ENCODE assay signal across 1 cellular context in the genomic region with DNA sequence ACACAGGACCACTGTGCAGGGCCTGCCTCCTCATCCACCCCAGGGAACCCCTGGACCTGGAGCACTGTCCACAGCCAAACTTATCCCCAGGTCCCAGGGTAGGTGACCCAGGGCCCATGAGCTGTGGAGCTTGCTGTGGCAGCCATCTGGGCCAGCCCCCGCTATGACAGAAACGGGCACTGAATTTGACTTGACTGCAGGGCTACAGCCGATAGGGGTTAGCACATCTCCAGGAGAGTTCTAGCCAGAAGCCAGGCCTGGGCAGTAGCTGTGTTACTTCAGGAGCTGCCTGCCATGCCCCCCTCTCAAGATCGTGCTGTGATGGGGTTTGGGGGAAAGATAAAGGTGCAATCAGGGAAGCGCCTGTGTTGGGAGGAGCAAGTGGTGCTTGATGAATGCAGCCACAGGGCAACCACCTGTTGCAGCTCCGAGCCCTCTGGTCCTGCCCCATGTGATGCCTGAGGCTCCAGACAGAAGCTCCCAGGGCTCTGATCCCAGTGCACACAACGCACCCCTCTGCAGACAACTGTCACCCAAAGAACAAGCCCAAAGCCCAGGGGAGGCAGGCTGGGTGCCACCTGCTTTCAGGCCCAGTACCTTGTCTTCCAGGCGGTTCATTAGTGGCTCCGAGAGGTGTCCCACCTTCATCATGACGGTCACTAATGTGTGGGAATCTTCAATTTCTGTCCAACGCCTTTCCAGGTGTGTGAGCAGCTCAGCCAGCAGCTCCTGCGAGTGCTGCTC.
TF ChIP-seq lines count a peak whose summit lies in the region.

No MANE protein-coding gene starts in this region.

TF ChIP-seq in SK-N-SH, 30 proteins besides CTCF, POLR2A, EP300 and RAD21 (continued from another document):
- TF ChIP-seq, protein P1, sequence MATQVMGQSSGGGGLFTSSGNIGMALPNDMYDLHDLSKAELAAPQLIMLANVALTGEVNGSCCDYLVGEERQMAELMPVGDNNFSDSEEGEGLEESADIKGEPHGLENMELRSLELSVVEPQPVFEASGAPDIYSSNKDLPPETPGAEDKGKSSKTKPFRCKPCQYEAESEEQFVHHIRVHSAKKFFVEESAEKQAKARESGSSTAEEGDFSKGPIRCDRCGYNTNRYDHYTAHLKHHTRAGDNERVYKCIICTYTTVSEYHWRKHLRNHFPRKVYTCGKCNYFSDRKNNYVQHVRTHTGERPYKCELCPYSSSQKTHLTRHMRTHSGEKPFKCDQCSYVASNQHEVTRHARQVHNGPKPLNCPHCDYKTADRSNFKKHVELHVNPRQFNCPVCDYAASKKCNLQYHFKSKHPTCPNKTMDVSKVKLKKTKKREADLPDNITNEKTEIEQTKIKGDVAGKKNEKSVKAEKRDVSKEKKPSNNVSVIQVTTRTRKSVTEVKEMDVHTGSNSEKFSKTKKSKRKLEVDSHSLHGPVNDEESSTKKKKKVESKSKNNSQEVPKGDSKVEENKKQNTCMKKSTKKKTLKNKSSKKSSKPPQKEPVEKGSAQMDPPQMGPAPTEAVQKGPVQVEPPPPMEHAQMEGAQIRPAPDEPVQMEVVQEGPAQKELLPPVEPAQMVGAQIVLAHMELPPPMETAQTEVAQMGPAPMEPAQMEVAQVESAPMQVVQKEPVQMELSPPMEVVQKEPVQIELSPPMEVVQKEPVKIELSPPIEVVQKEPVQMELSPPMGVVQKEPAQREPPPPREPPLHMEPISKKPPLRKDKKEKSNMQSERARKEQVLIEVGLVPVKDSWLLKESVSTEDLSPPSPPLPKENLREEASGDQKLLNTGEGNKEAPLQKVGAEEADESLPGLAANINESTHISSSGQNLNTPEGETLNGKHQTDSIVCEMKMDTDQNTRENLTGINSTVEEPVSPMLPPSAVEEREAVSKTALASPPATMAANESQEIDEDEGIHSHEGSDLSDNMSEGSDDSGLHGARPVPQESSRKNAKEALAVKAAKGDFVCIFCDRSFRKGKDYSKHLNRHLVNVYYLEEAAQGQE (IDR thresholded peaks at IDR 0.05; ENCODE audit: low read depth, low read length), result no peak
- TF ChIP-seq TAF1 (IDR thresholded peaks at IDR 0.05; ENCODE audit: borderline replicate concordance, low read depth, low read length) (no peak), FOSL2 (IDR thresholded peaks at IDR 0.05; ENCODE audit: borderline replicate concordance, low read depth) (no peak), TEAD4 (IDR thresholded peaks at IDR 0.05; ENCODE audit: borderline replicate concordance, insufficient read depth) (no peak), SMC3 (IDR thresholded peaks at IDR 0.05; ENCODE audit: low read depth, low read length) (no peak)
- TF ChIP-seq, protein P2, sequence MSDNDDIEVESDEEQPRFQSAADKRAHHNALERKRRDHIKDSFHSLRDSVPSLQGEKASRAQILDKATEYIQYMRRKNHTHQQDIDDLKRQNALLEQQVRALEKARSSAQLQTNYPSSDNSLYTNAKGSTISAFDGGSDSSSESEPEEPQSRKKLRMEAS (IDR thresholded peaks at IDR 0.05; ENCODE audit: low read depth), result no peak
- TF ChIP-seq, protein P3, sequence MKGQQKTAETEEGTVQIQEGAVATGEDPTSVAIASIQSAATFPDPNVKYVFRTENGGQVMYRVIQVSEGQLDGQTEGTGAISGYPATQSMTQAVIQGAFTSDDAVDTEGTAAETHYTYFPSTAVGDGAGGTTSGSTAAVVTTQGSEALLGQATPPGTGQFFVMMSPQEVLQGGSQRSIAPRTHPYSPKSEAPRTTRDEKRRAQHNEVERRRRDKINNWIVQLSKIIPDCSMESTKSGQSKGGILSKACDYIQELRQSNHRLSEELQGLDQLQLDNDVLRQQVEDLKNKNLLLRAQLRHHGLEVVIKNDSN (IDR thresholded peaks at IDR 0.05; ENCODE audit: borderline replicate concordance, low read depth), result no peak
TF ChIP-seq in SK-N-SH: peak in this region for 0.
